ENCODE assay signal across 17 cellular contexts in genomic region chr16:16143941-16144340, GRCh38.
DNase-seq lines count a peak whose midpoint lies in the region; ATAC-seq and TF ChIP-seq lines count a peak whose summit lies in the region.
"Had no signal": no experiment of that assay in that cellular context is flagged by ENCODE, and none has a peak within 500 bp of the region (broad histone marks: within the 10 kb centered on the region; RNA-seq: fewer than 3 reads in every experiment).

No MANE protein-coding gene starts in this region.

- DNase-seq in ACHN (peak; percentile 40), HCT116 (ENCODE audit: low read depth, low spot score) (no peak), RWPE2 (ENCODE audit: low spot score) (no peak), kidney glomerular epithelial cell (lab: John Stamatoyannopoulos, UW) (peak; percentile 53), BE2C (no peak), occipital lobe (lab: John Stamatoyannopoulos, UW) (no peak), NCI-H2081 (lab: John Stamatoyannopoulos, UW) (no peak)
- DNase-seq: CD4-positive, alpha-beta memory T cell; DMS79; MV-4-11; NCI-H1417; NCI-H187 treated with DMSO at 0.1 percent for 48 hours; NCI-H2171; NCI-H446; NCI-H69; NK-92 treated with Interleukin-12 subunit alpha and Interleukin-12 subunit beta, amount 100 ng/mL, for 24 hours had no signal

- no peaks in the 10 kb centered on the region for H3K9me3 ChIP-seq in HCT116 (ENCODE audit: control insufficient read depth in 1 of 2, insufficient read depth in 1 of 2, low read depth in 1 of 2, low read length in 2 of 2)
- no peaks in the 10 kb centered on the region for H3K9me3 ChIP-seq in RWPE2 (ENCODE audit: severe bottlenecking)
- H3K9me3 ChIP-seq in BE2C: no peaks in the 10 kb centered on the region

- in situ Hi-C loops in ACHN (cut with HindIII; ENCODE audit: low pct_ligation_motif_present, low pct_unique_long_range_greater_than_20kb, low sequenced_read_pairs): no loop called here

- H3K36me3 ChIP-seq in HCT116 (ENCODE audit: control insufficient read depth in 1 of 2, insufficient read depth in 2 of 2, low read length in 2 of 2) (peaks cover 18 to 32% of the 10 kb centered on the region in 2 experiments), RWPE2 (ENCODE audit: low read depth) (peaks cover 43% of the 10 kb centered on the region), BE2C (peaks cover 58% of the 10 kb centered on the region)

- no peaks in the 10 kb centered on the region; the same call in 1 of the 2 replicates for H3K79me2 ChIP-seq in HCT116 (ENCODE audit: insufficient read depth, low read length)

- POLR2A ChIA-PET in HCT116 (lab: Charles Lee): interaction anchor here (0.6 kb wide), 1 partner anchor 10 kb away, joined by 4 read pairs; no protein-coding TSS in a partner anchor

- H3K27me3 ChIP-seq in HCT116 (ENCODE audit: insufficient read depth, low read length): no peaks in the 10 kb centered on the region
- H3K27me3 ChIP-seq in RWPE2 (ENCODE audit: insufficient read depth, poor library complexity, severe bottlenecking): no peaks in the 10 kb centered on the region
- no peaks in the 10 kb centered on the region for H3K27me3 ChIP-seq in BE2C

- CTCF ChIA-PET in HCT116 (lab: Charles Lee): interaction anchor here (0.6 to 1.3 kb wide), 2 partner anchors 13 to 120 kb away, joined by 3 to 4 read pairs; no protein-coding TSS in a partner anchor

- no peaks in the 10 kb centered on the region for H4K20me1 ChIP-seq in HCT116 (ENCODE audit: insufficient read depth)

- RAD21 ChIA-PET in HCT116 (lab: Charles Lee; ENCODE audit: low non-redundant PET in 1 of 2, low total read pairs in 2 of 2, uncharacterized antibody in 2 of 2, unreplicated experiment in 2 of 2): interaction anchor here (0.6 kb wide), 2 partner anchors 177 to 388 kb away, joined by 4 to 5 read pairs; no protein-coding TSS in a partner anchor

- no peak overlapping the region for H3K9ac ChIP-seq in HCT116 (ENCODE audit: low read length)

- TF ChIP-seq RAD21 in HCT116 (IDR thresholded peaks at IDR 0.05; ENCODE audit: low read depth): no peak

- H3K4me2 ChIP-seq in HCT116 (ENCODE audit: low read length): no peak overlapping the region

- TF ChIP-seq CTCF in HCT116 (IDR thresholded peaks at IDR 0.05 in 2 of 3, conservative IDR thresholded peaks at IDR 0.05 in 1 of 3; ENCODE audit: borderline replicate concordance in 1 of 3, insufficient read depth in 1 of 3, low read depth in 2 of 3, low read length in 2 of 3) (no peak), RWPE2 (IDR thresholded peaks at IDR 0.05; ENCODE audit: poor library complexity, severe bottlenecking) (no peak), BE2C (IDR thresholded peaks at IDR 0.05; ENCODE audit: low read depth, low read length) (no peak)

- BruUV-seq in HCT116 (replicated peaks; lab: Mats Ljungman, UMichigan): no TSS peak

- peak; percentile 36; the same call in 1 of the 2 replicates for ATAC-seq in HCT116
- ATAC-seq in RWPE2 (ENCODE audit: low read depth): peak; percentile 14; the same call in 2 of the 3 replicates
- no peak for ATAC-seq in HG03460 (IDR thresholded peaks at IDR 0.05; ENCODE audit: unreplicated experiment)

- TF ChIP-seq POLR2A in HCT116 (IDR thresholded peaks at IDR 0.05; ENCODE audit: borderline replicate concordance, extremely low read depth, insufficient read depth, insufficient read length): no peak

- H3K27ac ChIP-seq in HCT116 (ENCODE audit: low read depth, low read length): no peak overlapping the region
- H3K27ac ChIP-seq in RWPE2 (ENCODE audit: poor library complexity, severe bottlenecking): peak overlapping the region; percentile 14

- no peaks in the 10 kb centered on the region for H3K9me2 ChIP-seq in HCT116 (ENCODE audit: insufficient read depth)

- H3K4me3 ChIP-seq in HCT116 (replicated peaks in 1 of 2; ENCODE audit: low read depth in 1 of 2, low read length in 2 of 2): no peak overlapping the region
- no peak overlapping the region for H3K4me3 ChIP-seq in RWPE2 (ENCODE audit: severe bottlenecking)
- H3K4me3 ChIP-seq in BE2C (ENCODE audit: low read depth, low read length): no peak overlapping the region

- intact Hi-C loops in HCT116 (cut with micrococcal nuclease): no loop called here

- H3K4me1 ChIP-seq in HCT116 (ENCODE audit: control insufficient read depth in 1 of 2, insufficient read depth in 2 of 2, low read length in 2 of 2): peaks cover 0 to 8% of the 10 kb centered on the region in 2 experiments; a peak in 1 of 4 replicates
- no peaks in the 10 kb centered on the region for H3K4me1 ChIP-seq in RWPE2 (ENCODE audit: insufficient read depth, poor library complexity, severe bottlenecking)
- no peaks in the 10 kb centered on the region for H3K4me1 ChIP-seq in BE2C

- H2AFZ ChIP-seq in HCT116 (ENCODE audit: low read depth, low read length, poor library complexity, severe bottlenecking): no peak overlapping the region

TF ChIP-seq in HCT116, 20 proteins besides CTCF, POLR2A, EP300 and RAD21:
- TF ChIP-seq YY1 (IDR thresholded peaks at IDR 0.05; ENCODE audit: extremely low read depth, insufficient replicate concordance, low read depth, low read length): no peak
TF ChIP-seq in HCT116: peak in this region for 0.

Comparison
In these comparisons a context has a peak if more than half of its experiments do, and no peak if none do; other contexts are left out.
1. DNase-seq: peak in ACHN (single experiment) and kidney glomerular epithelial cell (single experiment); none in HCT116 (single experiment), RWPE2 (single experiment), BE2C (single experiment), occipital lobe (single experiment) and NCI-H2081 (0 of 2).